Comparison of ENCODE assay signal across 8 cellular contexts in genomic region chr11:114168691-114169090, GRCh38.
A peak's percentile ranks its signal among the peaks of the same experiment; 100 is the strongest.
DNase-seq lines count a peak whose midpoint lies in the region; ATAC-seq and TF ChIP-seq lines count a peak whose summit lies in the region.

No MANE protein-coding gene starts in this region.

- no peak overlapping the region for H4K5ac ChIP-seq in mesendoderm (ENCODE audit: low read length)

- ATAC-seq in HG02884 (IDR thresholded peaks at IDR 0.05; ENCODE audit: unreplicated experiment): no peak

- H3K79me2 ChIP-seq in mesendoderm (ENCODE audit: control insufficient read depth, insufficient read depth, low read length): no peaks in the 10 kb centered on the region

- no peak for TF ChIP-seq POLR2A in esophagus squamous epithelium (IDR thresholded peaks at IDR 0.05)

- H3K36me3 ChIP-seq in esophagus squamous epithelium (peaks cover 0 to 8% (median 0%) of the 10 kb centered on the region in 3 donors), skeletal muscle satellite cell (ENCODE audit: insufficient read depth, low read length) (peaks cover 30% of the 10 kb centered on the region), mesendoderm (ENCODE audit: control insufficient read depth, insufficient read depth, low read length) (no peaks in the 10 kb centered on the region)

- H3K4ac ChIP-seq in mesendoderm (ENCODE audit: low read depth, low read length): no peak overlapping the region

- H3K79me1 ChIP-seq in mesendoderm (ENCODE audit: low read length): no peaks in the 10 kb centered on the region

- no peak overlapping the region for H3K23ac ChIP-seq in mesendoderm (ENCODE audit: low read length)

- WGBS in esophagus squamous epithelium, 2 donors: 80 to 86% methylated on average over 1 of the region's 1 CpG
- no CpG with 5 or more reads among the region's 1 CpG for WGBS in mesendoderm (ENCODE audit: extremely low coverage, insufficient coverage, low lambda C conversion rate)

- H3K9ac ChIP-seq in skeletal muscle satellite cell (ENCODE audit: low read depth, low read length): peak overlapping the region; percentile 95
- no peak overlapping the region for H3K9ac ChIP-seq in mesendoderm (ENCODE audit: low read length)

- H3K4me3 ChIP-seq in esophagus squamous epithelium (peak overlapping the region in 1 of 4 donors; percentile 29), skeletal muscle satellite cell (ENCODE audit: low read length) (no peak overlapping the region), mesendoderm (ENCODE audit: low read length) (no peak overlapping the region)

- peaks cover 71 to 100% (median 95%) of the 10 kb centered on the region in 3 donors for H3K4me1 ChIP-seq in esophagus squamous epithelium
- H3K4me1 ChIP-seq in skeletal muscle satellite cell (ENCODE audit: control insufficient read depth, insufficient read depth, low read length): peaks cover 94% of the 10 kb centered on the region
- no peaks in the 10 kb centered on the region for H3K4me1 ChIP-seq in mesendoderm (ENCODE audit: control insufficient read depth, low read depth, low read length)

- intact Hi-C loops in esophagus squamous epithelium (cut with DNase I): no loop called here

- peaks cover 0 to 55% (median 0%) of the 10 kb centered on the region in 4 donors for H3K27me3 ChIP-seq in esophagus squamous epithelium
- no peaks in the 10 kb centered on the region for H3K27me3 ChIP-seq in skeletal muscle satellite cell (ENCODE audit: control insufficient read depth, insufficient read depth, low read length)
- no peaks in the 10 kb centered on the region for H3K27me3 ChIP-seq in mesendoderm (ENCODE audit: insufficient read depth, low read length, poor library complexity)

- peak; percentile 48 for DNase-seq in COLO668 (lab: John Stamatoyannopoulos, UW; ENCODE audit: unreplicated experiment)
- DNase-seq in NCI-H1436 treated with DMSO at 0.1 percent for 48 hours (lab: John Stamatoyannopoulos, UW): peak; percentile 53
- no peak for DNase-seq in esophagus squamous epithelium (lab: John Stamatoyannopoulos, UW)
- no peak for DNase-seq in mesendoderm
- no peak for DNase-seq in dedifferentiated amniotic fluid mesenchymal stem cell (ENCODE audit: extremely low spot score)
- no peak for DNase-seq in NCI-H187 treated with DMSO at 0.1 percent for 48 hours (lab: John Stamatoyannopoulos, UW)

- no peak overlapping the region for H2BK15ac ChIP-seq in mesendoderm (replicated peaks; ENCODE audit: low read depth)

- no peak overlapping the region for H3K4me2 ChIP-seq in skeletal muscle satellite cell (ENCODE audit: low read length)
- no peak overlapping the region for H3K4me2 ChIP-seq in mesendoderm (ENCODE audit: low read length)

- no peak overlapping the region for H2BK120ac ChIP-seq in mesendoderm (ENCODE audit: low read depth, low read length)

- H3K27ac ChIP-seq in esophagus squamous epithelium (peak overlapping the region; percentile 89 to 99 (median 96)), mesendoderm (ENCODE audit: low read depth, low read length) (no peak overlapping the region)

- H3K18ac ChIP-seq in mesendoderm (ENCODE audit: low read length): no peak overlapping the region

- H3K9me3 ChIP-seq in esophagus squamous epithelium (no peaks in the 10 kb centered on the region), skeletal muscle satellite cell (replicated peaks; ENCODE audit: low read length) (no peaks in the 10 kb centered on the region)

- H4K8ac ChIP-seq in mesendoderm (ENCODE audit: low read depth, low read length): no peak overlapping the region

- no peak overlapping the region for H2BK5ac ChIP-seq in mesendoderm (ENCODE audit: low read length)

- no peak overlapping the region for H3K56ac ChIP-seq in mesendoderm (ENCODE audit: low read length)

- no peak for TF ChIP-seq CTCF in esophagus squamous epithelium (IDR thresholded peaks at IDR 0.05)

- H2AK5ac ChIP-seq in mesendoderm (ENCODE audit: low read length): no peak overlapping the region

Comparison
In these comparisons a context has a peak if more than half of its experiments do, and no peak if none do; other contexts are left out.
1. DNase-seq: peak in COLO668 (single experiment) and NCI-H1436 treated with DMSO at 0.1 percent for 48 hours (single experiment); none in esophagus squamous epithelium (single experiment), mesendoderm (single experiment), dedifferentiated amniotic fluid mesenchymal stem cell (single experiment) and NCI-H187 treated with DMSO at 0.1 percent for 48 hours (single experiment).